Comparison of ENCODE assay signal across 15 cellular contexts in the genomic region with DNA sequence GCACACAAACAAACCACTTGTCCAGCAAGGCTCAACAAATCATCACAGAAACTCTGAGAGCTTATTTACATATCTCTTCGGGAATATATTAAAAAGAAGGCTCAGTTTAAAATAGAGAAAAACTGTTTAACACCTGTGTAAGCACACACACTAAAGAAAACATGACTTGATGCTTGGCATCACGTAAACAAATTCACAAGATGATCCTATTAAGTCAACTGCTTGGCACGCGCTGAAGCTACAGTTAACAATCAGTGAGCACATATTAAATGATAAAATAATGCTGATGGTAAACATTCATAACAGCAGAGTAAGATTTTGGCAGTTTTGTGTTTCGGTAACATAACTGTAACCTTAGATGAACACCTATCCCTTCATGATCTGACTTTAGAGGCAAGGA. TPM values are rescaled to one million over a fixed set of nuclear protein-coding genes. Genes with fewer than 3 reads are reported as not detected.
A peak's percentile ranks its signal among the peaks of the same experiment; 100 is the strongest.
DNase-seq lines count a peak whose midpoint lies in the region; TF ChIP-seq lines count a peak whose summit lies in the region.
"Had no signal": no experiment of that assay in that cellular context is flagged by ENCODE, and none has a peak within 500 bp of the region (broad histone marks: within the 10 kb centered on the region; RNA-seq: fewer than 3 reads in every experiment).

No MANE protein-coding gene starts in this region.

- H3K27ac ChIP-seq in 22Rv1, result peak overlapping the region; percentile 30
- peak overlapping the region; percentile 72 for H3K27ac ChIP-seq in C4-2B
- H3K27ac ChIP-seq in mammary epithelial cell (ENCODE audit: insufficient read depth, low read depth, low read length), result no peak overlapping the region

- TF ChIP-seq CTCF in 22Rv1 (IDR thresholded peaks at IDR 0.05), result no peak
- no peak for TF ChIP-seq CTCF in C4-2B (conservative IDR thresholded peaks at IDR 0.05)
- no peak for TF ChIP-seq CTCF in mammary epithelial cell (conservative IDR thresholded peaks at IDR 0.05 in 1 of 2, IDR thresholded peaks at IDR 0.05 in 1 of 2; ENCODE audit: extremely low read depth in 1 of 2, insufficient read depth in 1 of 2, low read depth in 1 of 2, low read length in 2 of 2)

- no peak overlapping the region for H3K9ac ChIP-seq in mammary epithelial cell (ENCODE audit: insufficient read depth, low read length)
- H3K9ac ChIP-seq: SK-N-SH had no signal

- H3K4me1 ChIP-seq in mammary epithelial cell (ENCODE audit: insufficient read depth, low read length), result peaks cover 7% of the 10 kb centered on the region

- no peak overlapping the region for H3K4me2 ChIP-seq in mammary epithelial cell (ENCODE audit: insufficient read depth, low read depth, low read length)
- H3K4me2 ChIP-seq: GM23338, SK-N-SH had no signal

- 98% methylated on average over 5 of the region's 5 CpGs for WGBS in mammary epithelial cell (ENCODE audit: low coverage, missing lambda C conversion rate)

- no peak overlapping the region for H2AFZ ChIP-seq in mammary epithelial cell (ENCODE audit: low read depth, low read length)
- H2AFZ ChIP-seq: GM23338 had no signal

- intact Hi-C loops in mammary epithelial cell (cut with micrococcal nuclease), result loop anchor here (5.0 to 10.0 kb wide), 2 partner anchors 42 to 179 kb away; partner anchors contain the start of genes ILKAP and SCLY

- DNase-seq in NCI-H774 (lab: John Stamatoyannopoulos, UW) (peak; percentile 23), mammary epithelial cell (no peak), SKM-1 treated with dmso at 0.1 percent for 144 hours (lab: John Stamatoyannopoulos, UW; ENCODE audit: unreplicated experiment) (no peak), nucleus accumbens (lab: John Stamatoyannopoulos, UW) (no peak), retina (no peak)
- DNase-seq: KBM-7, MM.1S, NCI-H1694, NCI-H2029 treated with DMSO at 0.1 percent for 48 hours, NCI-H345, SK-N-SH, T-helper 17 cell had no signal

- in situ Hi-C loops in mammary epithelial cell (cut with MboI; ENCODE audit: low sequenced_read_pairs in 2 of 2), result no loop called here

- CTCF ChIA-PET in mammary epithelial cell (lab: Charles Lee; ENCODE audit: low non-redundant PET), result no interaction called here

- no peaks in the 10 kb centered on the region for H3K9me3 ChIP-seq in mammary epithelial cell (replicated peaks; ENCODE audit: insufficient read depth, low read length)
- H3K9me3 ChIP-seq: SK-N-SH had no signal

- TSS peak; percentile 35 for BruUV-seq in mammary epithelial cell (replicated peaks; lab: Mats Ljungman, UMichigan)

- peaks cover 2% of the 10 kb centered on the region for H3K27me3 ChIP-seq in mammary epithelial cell (ENCODE audit: insufficient read depth, low read length)

- no peaks in the 10 kb centered on the region for H4K20me1 ChIP-seq in mammary epithelial cell (ENCODE audit: insufficient read depth, low read length)

- H3K4me3 ChIP-seq in mammary epithelial cell (replicated peaks in 1 of 3; ENCODE audit: insufficient read depth in 1 of 3, low read depth in 2 of 3, low read length in 3 of 3), result no peak overlapping the region
- H3K4me3 ChIP-seq: GM23338 had no signal

- dilution Hi-C loops in mammary epithelial cell (cut with HindIII; ENCODE audit: low sequenced_read_pairs), result no loop called here

- H3K36me3 ChIP-seq in mammary epithelial cell (ENCODE audit: insufficient read depth, low read length), result peaks cover 1% of the 10 kb centered on the region

- no peaks in the 10 kb centered on the region for H3K79me2 ChIP-seq in mammary epithelial cell (ENCODE audit: insufficient read depth, low read length)

RNA-seq across cellular contexts. Expression of gene HES6, which starts 4.3 kb away (rescaled TPM):
- total RNA-seq in mammary epithelial cell, result 1 to 10 TPM; 1.2 to 5.0 TPM
- polyA plus RNA-seq in mammary epithelial cell, result 2.1 TPM
- polyA minus RNA-seq in mammary epithelial cell, result not detected

RNA-seq across cellular contexts. Expression of gene ILKAP, which starts 40.7 kb away (rescaled TPM):
- total RNA-seq in mammary epithelial cell, result 10 to 100 TPM; 16.7 to 52.7 TPM
- polyA plus RNA-seq in mammary epithelial cell, result 34.1 TPM
- polyA minus RNA-seq in mammary epithelial cell, result 41.5 TPM

RNA-seq across cellular contexts. Expression of gene PER2, which starts 44.3 kb away (rescaled TPM):
- 1 to 10 TPM; 6.3 to 7.8 TPM for total RNA-seq in mammary epithelial cell
- 2.1 TPM for polyA plus RNA-seq in mammary epithelial cell
- 11.2 TPM for polyA minus RNA-seq in mammary epithelial cell
